ENCODE assay signal across 25 cellular contexts in genomic region chr16:19666451-19666850, GRCh38. TPM values are rescaled to one million over a fixed set of nuclear protein-coding genes. Genes with fewer than 3 reads are reported as not detected.
DNase-seq lines count a peak whose midpoint lies in the region; ATAC-seq, FAIRE-seq and TF ChIP-seq lines count a peak whose summit lies in the region.
"Had no signal": no experiment of that assay in that cellular context is flagged by ENCODE, and none has a peak within 500 bp of the region (broad histone marks: within the 10 kb centered on the region; RNA-seq: fewer than 3 reads in every experiment).

No MANE protein-coding gene starts in this region.

- no peaks in the 10 kb centered on the region for H3K36me3 ChIP-seq in SJCRH30
- H3K36me3 ChIP-seq: uterus had no signal

- FAIRE-seq in GM12891 (lab: Jason Lieb, UNC), result no peak
- FAIRE-seq: GM12878, H1, HTR-8/SVneo had no signal

- H3K27ac ChIP-seq in angular gyrus (ENCODE audit: low read depth, low read length) (peak overlapping the region; percentile 80), SJCRH30 (no peak overlapping the region)
- H3K27ac ChIP-seq: A549; BLaER1 treated with 17β-estradiol and CSF1 and Interleukin-3, amounts not matched to agents 10 nM and 100 nM; epithelial cell of prostate; uterus had no signal

- DNase-seq in Ammon's horn (ENCODE audit: low spot score), result peak; percentile 89
- DNase-seq in Right ventricle myocardium superior, result peak; percentile 63
- DNase-seq in occipital lobe (lab: John Stamatoyannopoulos, UW), result peak; percentile 42
- no peak for DNase-seq in OCI-M2 (lab: John Stamatoyannopoulos, UW; ENCODE audit: unreplicated experiment)
- no peak for DNase-seq in OCI-M1 (lab: John Stamatoyannopoulos, UW)
- no peak for DNase-seq in GM12891 (ENCODE audit: insufficient read length, low spot score)
- DNase-seq in SJCRH30, result no peak
- DNase-seq: activated CD8-positive, alpha-beta T cell treated with anti-CD3 and anti-CD28 coated beads, Interleukin-2, amount 10 ng/mL, durations not matched to agents 7 days and 5 days; activated naive CD4-positive, alpha-beta T cell treated with anti-CD3 and anti-CD28 coated beads, Interleukin-2, amount 50 U/mL, for 16 hours; activated T-cell treated with anti-CD3 and anti-CD28 coated beads, Interleukin-2, amount 50 U/mL, for 48 hours; DMS 273 treated with DMSO at 0.1 percent for 48 hours; NCI-H1048; NCI-H2029 treated with DMSO at 0.1 percent for 48 hours; NCI-H510A treated with DMSO at 0.1 percent for 48 hours; stimulated activated CD4-positive, alpha-beta T cell treated with anti-CD3 and anti-CD28 coated beads, Interleukin-4, amount 100 ng/mL, for 24 hours; uterus had no signal

- no peaks in the 10 kb centered on the region for H3K27me3 ChIP-seq in SJCRH30
- H3K27me3 ChIP-seq: BLaER1 treated with 17β-estradiol and CSF1 and Interleukin-3, amounts not matched to agents 10 nM and 100 nM; uterus had no signal

- no peak for TF ChIP-seq POLR2A in GM12891 (IDR thresholded peaks at IDR 0.05; ENCODE audit: low read depth, low read length)

- ATAC-seq in Right ventricle myocardium superior (ENCODE audit: poor library complexity), result peak; percentile 90
- ATAC-seq: A549; activated CD8-positive, alpha-beta T cell treated with anti-CD3 and anti-CD28 coated beads, Interleukin-2, amount 10 ng/mL, durations not matched to agents 7 days and 5 days; GM12878; WTC11 had no signal

- no peak overlapping the region for H3K4me3 ChIP-seq in SJCRH30
- H3K4me3 ChIP-seq: A549; BLaER1 treated with 17β-estradiol and CSF1 and Interleukin-3, amounts not matched to agents 10 nM and 100 nM; GM12878; smooth muscle cell; uterus had no signal

- no peaks in the 10 kb centered on the region for H3K4me1 ChIP-seq in SJCRH30
- H3K4me1 ChIP-seq: A549; BLaER1 treated with 17β-estradiol and CSF1 and Interleukin-3, amounts not matched to agents 10 nM and 100 nM; uterus had no signal

- intact Hi-C loops in Right ventricle myocardium superior (cut with DNase I), result loop anchor here (5.0 kb wide), 1 partner anchor 36 kb away; no protein-coding TSS in a partner anchor

- no peaks in the 10 kb centered on the region for H3K9me3 ChIP-seq in SJCRH30 (replicated peaks)
- H3K9me3 ChIP-seq: A549, uterus had no signal

TF ChIP-seq in GM12891, 5 proteins besides CTCF, POLR2A, EP300 and RAD21:
- TF ChIP-seq POU2F2 (IDR thresholded peaks at IDR 0.05; ENCODE audit: low read depth, low read length), result no peak
- TF ChIP-seq TAF1 (IDR thresholded peaks at IDR 0.05; ENCODE audit: low read depth, low read length), result no peak
- no peak for TF ChIP-seq POLR2AphosphoS5 (IDR thresholded peaks at IDR 0.05; ENCODE audit: low read depth, low read length)
- no peak for TF ChIP-seq PAX5 (IDR thresholded peaks at IDR 0.05; ENCODE audit: insufficient read depth, low read length, severe bottlenecking)
- TF ChIP-seq SPI1 (IDR thresholded peaks at IDR 0.05; ENCODE audit: low read depth, low read length), result no peak

RNA-seq across cellular contexts. Expression of gene KNOP1, which starts 51.6 kb away (rescaled TPM):
- total RNA-seq in Right ventricle myocardium superior, result 6.2 TPM
- total RNA-seq in occipital lobe, result 20.1 TPM
- 17.7 TPM for polyA plus RNA-seq in GM12891 (2012; ENCODE audit: low read depth, missing spikeins)
- 26.0 and 30.6 TPM in 2 replicates for total RNA-seq in SJCRH30 (2014; rRNA removed; shearing (Covaris generic))

RNA-seq across cellular contexts. Expression of gene IQCK, which starts 51.6 kb away (rescaled TPM):
- total RNA-seq in Right ventricle myocardium superior, result 6.5 TPM
- 10.8 TPM for total RNA-seq in occipital lobe
- 1.0 TPM for polyA plus RNA-seq in GM12891 (2012; ENCODE audit: low read depth, missing spikeins)
- 2.6 and 3.0 TPM in 2 replicates for total RNA-seq in SJCRH30 (2014; rRNA removed; shearing (Covaris generic))

Comparison
In these comparisons a context has a peak if more than half of its experiments do, and no peak if none do; other contexts are left out.
1. DNase-seq: peak in Ammon's horn (single experiment), Right ventricle myocardium superior (single experiment) and occipital lobe (single experiment); none in OCI-M2 (single experiment), OCI-M1 (single experiment), GM12891 (single experiment) and SJCRH30 (0 of 2).